Comparison of ENCODE assay signal across 16 cellular contexts in genomic region chr11:130675917-130676316, GRCh38.
DNase-seq lines count a peak whose midpoint lies in the region; ATAC-seq and TF ChIP-seq lines count a peak whose summit lies in the region.
"Had no signal": no experiment of that assay in that cellular context is flagged by ENCODE, and none has a peak within 500 bp of the region (broad histone marks: within the 10 kb centered on the region; RNA-seq: fewer than 3 reads in every experiment).

No MANE protein-coding gene starts in this region.

- H3K27me3 ChIP-seq in adipocyte (replicated peaks; ENCODE audit: control insufficient read depth, insufficient read depth, low read length) (no peaks in the 10 kb centered on the region), heart right ventricle (no peaks in the 10 kb centered on the region), parathyroid adenoma (ENCODE audit: control insufficient read depth, insufficient read depth, low read length) (no peaks in the 10 kb centered on the region), upper lobe of right lung (no peaks in the 10 kb centered on the region)
- H3K27me3 ChIP-seq: foreskin keratinocyte had no signal

- DNase-seq in adipocyte (ENCODE audit: low read depth) (no peak), heart right ventricle (no peak), upper lobe of right lung (no peak), iPS-NIHi11 (ENCODE audit: low spot score) (no peak), NCI-H1694 treated with DMSO at 0.1 percent for 48 hours (lab: John Stamatoyannopoulos, UW) (no peak)
- DNase-seq: activated CD4-positive, alpha-beta T cell treated with anti-CD3 and anti-CD28 coated beads for 48 hours; activated naive CD4-positive, alpha-beta T cell treated with anti-CD3 and anti-CD28 coated beads, Interleukin-2, amount 50 U/mL, for 16 hours; C1 segment of cervical spinal cord; caudate nucleus; effector memory CD4-positive, alpha-beta T cell; foreskin keratinocyte; Karpas-422; NCI-H2227 treated with DMSO at 0.1 percent for 48 hours had no signal

- ATAC-seq in heart right ventricle (peak in 5 of 8 donors; percentile 26 to 72 (median 56)), upper lobe of right lung (no peak), esophagus mucosa (no peak), GM21529 (IDR thresholded peaks at IDR 0.05; ENCODE audit: unreplicated experiment) (no peak)
- ATAC-seq: foreskin keratinocyte had no signal

- TF ChIP-seq CTCF in heart right ventricle (IDR thresholded peaks at IDR 0.05): no peak
- TF ChIP-seq CTCF in parathyroid adenoma (IDR thresholded peaks at IDR 0.05): no peak
- TF ChIP-seq CTCF in upper lobe of right lung (IDR thresholded peaks at IDR 0.05): no peak

- H3K79me2 ChIP-seq in parathyroid adenoma: no peaks in the 10 kb centered on the region

- H3K4me2 ChIP-seq in parathyroid adenoma (ENCODE audit: low read length): no peak overlapping the region

- 17 to 23% methylated on average over 1 of the region's 1 CpG for WGBS in heart right ventricle, 2 donors

- peak overlapping the region; percentile 78 for H3K9ac ChIP-seq in adipocyte (ENCODE audit: low read length)
- H3K9ac ChIP-seq in parathyroid adenoma: no peak overlapping the region

- H3K4me3 ChIP-seq in adipocyte (ENCODE audit: low read length): peak overlapping the region; percentile 51
- H3K4me3 ChIP-seq in heart right ventricle: no peak overlapping the region
- H3K4me3 ChIP-seq in parathyroid adenoma (ENCODE audit: low read depth, low read length): no peak overlapping the region
- no peak overlapping the region for H3K4me3 ChIP-seq in upper lobe of right lung

- H3K27ac ChIP-seq in heart right ventricle: peak overlapping the region; percentile 75 to 89 (median 82)
- peak overlapping the region; percentile 7 for H3K27ac ChIP-seq in parathyroid adenoma
- H3K27ac ChIP-seq in upper lobe of right lung: peak overlapping the region; percentile 60
- H3K27ac ChIP-seq: foreskin keratinocyte had no signal

- H2AFZ ChIP-seq in parathyroid adenoma: no peak overlapping the region

- peaks cover 45% of the 10 kb centered on the region for H3K4me1 ChIP-seq in adipocyte (ENCODE audit: control insufficient read depth, insufficient read depth, low read length)
- H3K4me1 ChIP-seq in heart right ventricle: peaks cover 8 to 58% (median 45%) of the 10 kb centered on the region in 9 donors
- no peaks in the 10 kb centered on the region for H3K4me1 ChIP-seq in parathyroid adenoma
- peaks cover 19% of the 10 kb centered on the region for H3K4me1 ChIP-seq in upper lobe of right lung

- intact Hi-C loops in heart right ventricle (cut with DNase I) (loop anchor here in 8 of 10 donors (2.0 to 10.0 kb wide), 11 partner anchors 51 to 229 kb away; partner anchors contain the start of gene ADAMTS15 (in 2 of the 8)), upper lobe of right lung (cut with DNase I) (no loop called here)

- H3K36me3 ChIP-seq in adipocyte (ENCODE audit: control insufficient read depth, insufficient read depth, low read length, severe bottlenecking) (no peaks in the 10 kb centered on the region), heart right ventricle (no peaks in the 10 kb centered on the region), parathyroid adenoma (ENCODE audit: control insufficient read depth, insufficient read depth, low read length) (no peaks in the 10 kb centered on the region), upper lobe of right lung (no peaks in the 10 kb centered on the region)

- H3K9me3 ChIP-seq in adipocyte (ENCODE audit: control insufficient read depth, low read length) (peaks cover 28% of the 10 kb centered on the region), heart right ventricle (peaks cover 0 to 34% (median 25%) of the 10 kb centered on the region in 11 donors), parathyroid adenoma (ENCODE audit: control insufficient read depth, low read length) (no peaks in the 10 kb centered on the region), upper lobe of right lung (peaks cover 7% of the 10 kb centered on the region)

Comparison
In these comparisons a context has a peak if more than half of its experiments do, and no peak if none do; other contexts are left out.
1. ATAC-seq: peak in heart right ventricle (5 of 8); none in upper lobe of right lung (single experiment), esophagus mucosa (single experiment) and GM21529 (single experiment).
2. H3K27ac ChIP-seq: peak in every context shown above with its lines; median percentile 82 in heart right ventricle; 60 in upper lobe of right lung; 7 in parathyroid adenoma.